ENCODE assay signal across 10 cellular contexts in the genomic region with DNA sequence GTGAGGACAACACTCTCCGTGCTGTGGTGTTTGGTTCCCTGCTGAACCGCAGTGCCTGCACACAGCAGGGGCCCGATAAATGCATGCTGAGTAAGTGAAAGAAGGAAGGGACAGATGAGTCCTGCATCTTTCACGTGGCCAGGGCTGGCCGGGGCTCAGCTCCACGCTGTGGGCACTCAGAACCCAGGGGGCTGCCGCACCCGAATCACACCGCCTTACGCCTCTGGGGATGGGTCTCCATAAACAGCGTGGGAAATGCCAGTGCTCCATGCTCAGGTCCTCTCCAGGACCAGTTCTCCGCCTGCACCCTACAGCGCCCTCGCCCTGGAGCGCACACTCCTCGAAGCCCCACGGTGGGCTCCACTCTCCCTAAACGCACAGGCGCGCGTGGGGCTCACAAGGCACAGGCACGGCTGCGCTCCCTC. TPM values are rescaled to one million over a fixed set of nuclear protein-coding genes. Genes with fewer than 3 reads are reported as not detected.
DNase-seq lines count a peak whose midpoint lies in the region; ATAC-seq and TF ChIP-seq lines count a peak whose summit lies in the region.
"Had no signal": no experiment of that assay in that cellular context is flagged by ENCODE, and none has a peak within 500 bp of the region (broad histone marks: within the 10 kb centered on the region; RNA-seq: fewer than 3 reads in every experiment).

No MANE protein-coding gene starts in this region.

- peak overlapping the region; percentile 6 to 13 for H3K4me3 ChIP-seq in mucosa of rectum (ENCODE audit: low read length in 2 of 2)
- peak overlapping the region; percentile 47 for H3K4me3 ChIP-seq in upper lobe of right lung
- peak overlapping the region in 1 of 4 donors; percentile 6 for H3K4me3 ChIP-seq in gastrocnemius medialis

- H3K4me1 Mint-ChIP-seq in chondrocyte (ENCODE audit: low read depth): peaks cover 6% of the 10 kb centered on the region

- no peak overlapping the region for H3K27ac Mint-ChIP-seq in chondrocyte (ENCODE audit: unreplicated experiment)

- H3K36me3 ChIP-seq in mucosa of rectum (ENCODE audit: control insufficient read depth in 2 of 2, insufficient read depth in 2 of 2, low read length in 2 of 2) (no peaks in the 10 kb centered on the region), upper lobe of right lung (no peaks in the 10 kb centered on the region), gastrocnemius medialis (no peaks in the 10 kb centered on the region)

- ATAC-seq in upper lobe of right lung: no peak
- no peak for ATAC-seq in GM21737 (IDR thresholded peaks at IDR 0.05; ENCODE audit: unreplicated experiment)
- ATAC-seq in gastrocnemius medialis: no peak

- peak; percentile 60 for DNase-seq in activated effector memory CD4-positive, alpha-beta T cell treated with anti-CD3 and anti-CD28 coated beads, Interleukin-2, amount 50 U/mL, for 16 hours
- no peak for DNase-seq in activated effector memory CD4-positive, alpha-beta T cell treated with Interleukin-2 at 50 U/mL for 16 hours
- peak; percentile 67 for DNase-seq in chondrocyte (ENCODE audit: low spot score)
- DNase-seq in upper lobe of right lung: peak; percentile 51
- no peak for DNase-seq in gastrocnemius medialis
- no peak for DNase-seq in NCI-H2107 (lab: John Stamatoyannopoulos, UW)
- DNase-seq: cortex of kidney, NCI-H2171 treated with DMSO at 0.1 percent for 48 hours had no signal

- no peaks in the 10 kb centered on the region for H3K36me3 Mint-ChIP-seq in chondrocyte (ENCODE audit: low read depth)

- H3K9me3 Mint-ChIP-seq in chondrocyte (ENCODE audit: low read depth): no peaks in the 10 kb centered on the region

- no peak for TF ChIP-seq CTCF in chondrocyte (IDR thresholded peaks at IDR 0.05)
- no peak for TF ChIP-seq CTCF in upper lobe of right lung (IDR thresholded peaks at IDR 0.05)
- TF ChIP-seq CTCF in gastrocnemius medialis (IDR thresholded peaks at IDR 0.05 in 4 of 5, conservative IDR thresholded peaks at IDR 0.05 in 1 of 5): no peak

- in situ Hi-C loops in gastrocnemius medialis (cut with MboI; ENCODE audit: low sequenced_read_pairs in 4 of 4): no loop called here

- H3K27me3 Mint-ChIP-seq in chondrocyte (ENCODE audit: low read depth): peaks cover 61% of the 10 kb centered on the region

- no peak overlapping the region for H3K9ac ChIP-seq in mucosa of rectum (ENCODE audit: low read depth in 1 of 2, low read length in 2 of 2)

- intact Hi-C loops in upper lobe of right lung (cut with DNase I): no loop called here
- intact Hi-C loops in gastrocnemius medialis (cut with DNase I; ENCODE audit: low total_unique reads): no loop called here

- H3K4me1 ChIP-seq in mucosa of rectum (ENCODE audit: control insufficient read depth in 2 of 2, insufficient read depth in 2 of 2, low read length in 2 of 2): peaks cover 5 to 8% of the 10 kb centered on the region in 2 donors
- peaks cover 13% of the 10 kb centered on the region for H3K4me1 ChIP-seq in upper lobe of right lung
- no peaks in the 10 kb centered on the region for H3K4me1 ChIP-seq in gastrocnemius medialis

- H3K27me3 ChIP-seq in mucosa of rectum (ENCODE audit: control insufficient read depth in 2 of 2, insufficient read depth in 2 of 2, low read length in 2 of 2) (peaks cover 21 to 24% of the 10 kb centered on the region in 2 donors), upper lobe of right lung (peaks cover 32% of the 10 kb centered on the region), gastrocnemius medialis (peaks cover 16 to 26% (median 22%) of the 10 kb centered on the region in 3 donors)

- peak overlapping the region; percentile 54 for H3K4me3 Mint-ChIP-seq in chondrocyte (ENCODE audit: unreplicated experiment)

- no peak for TF ChIP-seq POLR2A in gastrocnemius medialis (IDR thresholded peaks at IDR 0.05)

- H3K9me3 ChIP-seq in mucosa of rectum (ENCODE audit: control insufficient read depth in 2 of 2, low read length in 2 of 2) (no peaks in the 10 kb centered on the region), upper lobe of right lung (no peaks in the 10 kb centered on the region), gastrocnemius medialis (no peaks in the 10 kb centered on the region)

- H3K27ac ChIP-seq in mucosa of rectum (ENCODE audit: low read depth in 2 of 2, low read length in 2 of 2) (no peak overlapping the region), upper lobe of right lung (no peak overlapping the region), gastrocnemius medialis (no peak overlapping the region)

RNA-seq across cellular contexts. Expression of gene RASGEF1A, which starts 38.1 kb away (rescaled TPM):
- total RNA-seq in chondrocyte: 0.05 to 0.18 TPM in 2 of 3 replicates, not detected in the other
- total RNA-seq in upper lobe of right lung: 2.6 TPM
- under 1 TPM; 0.31 to 0.80 (median 0.73) TPM for total RNA-seq in gastrocnemius medialis

Comparison
In these comparisons a context has a peak if more than half of its experiments do, and no peak if none do; other contexts are left out.
1. DNase-seq: peak in activated effector memory CD4-positive, alpha-beta T cell treated with anti-CD3 and anti-CD28 coated beads, Interleukin-2, amount 50 U/mL, for 16 hours (single experiment), chondrocyte (single experiment) and upper lobe of right lung (single experiment); none in activated effector memory CD4-positive, alpha-beta T cell treated with Interleukin-2 at 50 U/mL for 16 hours (single experiment), gastrocnemius medialis (0 of 2) and NCI-H2107 (single experiment).